In genomic region chr1:21401726-21402346, GRCh38 we compare ENCODE assay signal across 7 cellular contexts. TPM values are rescaled to one million over a fixed set of nuclear protein-coding genes. Genes with fewer than 3 reads are reported as not detected.
DNase-seq lines count a peak whose midpoint lies in the region; ATAC-seq, FAIRE-seq and TF ChIP-seq lines count a peak whose summit lies in the region.
"Not testable (repeated sequence)": the region's sequence is repeated elsewhere in the genome, so short reads cannot be mapped to it uniquely, and the experiment has no call there.

No MANE protein-coding gene starts in this region.

- H3K9me1 ChIP-seq in keratinocyte (ENCODE audit: control insufficient read depth, extremely low read depth, insufficient read depth, low read length), result not testable (repeated sequence)

- H3K4me3 ChIP-seq in A549; HCT116 (replicated peaks in 1 of 2; ENCODE audit: low read depth in 1 of 2, low read length in 2 of 2); PC-9; RWPE2 (ENCODE audit: severe bottlenecking); mammary epithelial cell (replicated peaks in 1 of 3; ENCODE audit: insufficient read depth in 1 of 3, low read depth in 2 of 3, low read length in 3 of 3); neuronal stem cell (ENCODE audit: low read length in 2 of 2): not testable (repeated sequence)
- peak overlapping the region in 1 of 3 experiments; percentile 10 for H3K4me3 ChIP-seq in keratinocyte (ENCODE audit: control insufficient read depth in 2 of 3, extremely low read depth in 1 of 3, insufficient read depth in 2 of 3, low read depth in 1 of 3, low read length in 3 of 3)

- not testable (repeated sequence) for H2BK5ac ChIP-seq in neuronal stem cell (ENCODE audit: low read length)

- TF ChIP-seq CTCF in A549 (IDR thresholded peaks at IDR 0.05); HCT116 (IDR thresholded peaks at IDR 0.05 in 2 of 3, conservative IDR thresholded peaks at IDR 0.05 in 1 of 3; ENCODE audit: borderline replicate concordance in 1 of 3, insufficient read depth in 1 of 3, low read depth in 2 of 3, low read length in 2 of 3); PC-9 (conservative IDR thresholded peaks at IDR 0.05); RWPE2 (IDR thresholded peaks at IDR 0.05; ENCODE audit: poor library complexity, severe bottlenecking); mammary epithelial cell (conservative IDR thresholded peaks at IDR 0.05 in 1 of 2, IDR thresholded peaks at IDR 0.05 in 1 of 2; ENCODE audit: extremely low read depth in 1 of 2, insufficient read depth in 1 of 2, low read depth in 1 of 2, low read length in 2 of 2); keratinocyte (optimal IDR thresholded peaks at IDR 0.05 in 1 of 3, IDR thresholded peaks at IDR 0.05 in 1 of 3, conservative IDR thresholded peaks at IDR 0.05 in 1 of 3; ENCODE audit: extremely low read depth in 1 of 3, insufficient read depth in 2 of 3, low read length in 3 of 3): not testable (repeated sequence)

- H2AK5ac ChIP-seq in neuronal stem cell (ENCODE audit: low read depth, low read length), result not testable (repeated sequence)

- WGBS in A549 (ENCODE audit: missing lambda C conversion rate), result 75% methylated on average over 9 of the region's 9 CpGs
- WGBS in mammary epithelial cell (ENCODE audit: low coverage, missing lambda C conversion rate), result 78% methylated on average over 9 of the region's 9 CpGs
- no CpG with 5 or more reads among the region's 9 CpGs for WGBS in neuronal stem cell (ENCODE audit: extremely low coverage in 2 of 2, insufficient read length in 2 of 2, insufficient replicate concordance in 1 of 2), 2 donors

- H3K4me1 ChIP-seq in A549; HCT116 (ENCODE audit: control insufficient read depth in 1 of 2, insufficient read depth in 2 of 2, low read length in 2 of 2); mammary epithelial cell (ENCODE audit: insufficient read depth, low read length); keratinocyte (ENCODE audit: control insufficient read depth, extremely low read depth, insufficient read depth, low read length): not testable (repeated sequence)
- peaks cover 16% of the 10 kb centered on the region for H3K4me1 ChIP-seq in PC-9 (replicated peaks; ENCODE audit: insufficient read depth)
- H3K4me1 ChIP-seq in RWPE2 (ENCODE audit: insufficient read depth, poor library complexity, severe bottlenecking), result peaks cover 10% of the 10 kb centered on the region
- H3K4me1 ChIP-seq in neuronal stem cell (ENCODE audit: control insufficient read depth in 2 of 2, insufficient read depth in 1 of 2, low read depth in 1 of 2, low read length in 2 of 2), result peaks cover 1 to 16% of the 10 kb centered on the region in 2 donors

- BruUV-seq in HCT116 (replicated peaks; lab: Mats Ljungman, UMichigan); PC-9 (replicated peaks; lab: Mats Ljungman, UMichigan); mammary epithelial cell (replicated peaks; lab: Mats Ljungman, UMichigan): not testable (repeated sequence)

- not testable (repeated sequence) for TF ChIP-seq EP300 in A549 (IDR thresholded peaks at IDR 0.05)

- not testable (repeated sequence) for H4K91ac ChIP-seq in neuronal stem cell (ENCODE audit: low read depth, low read length, poor library complexity)

- not testable (repeated sequence) for H3K23ac ChIP-seq in neuronal stem cell (ENCODE audit: low read depth, low read length, poor library complexity)

- H2AFZ ChIP-seq in HCT116 (ENCODE audit: low read depth, low read length, poor library complexity, severe bottlenecking) (peak overlapping the region; percentile 26), neuronal stem cell (ENCODE audit: low read length) (peak overlapping the region; percentile 53)
- H2AFZ ChIP-seq in PC-9; mammary epithelial cell (ENCODE audit: low read depth, low read length); keratinocyte (ENCODE audit: control insufficient read depth, low read length): not testable (repeated sequence)

- RAD21 ChIA-PET in HCT116 (lab: Charles Lee; ENCODE audit: low non-redundant PET in 1 of 2, low total read pairs in 2 of 2, uncharacterized antibody in 2 of 2, unreplicated experiment in 2 of 2), result not testable (repeated sequence)

- not testable (repeated sequence) for H2BK120ac ChIP-seq in neuronal stem cell (ENCODE audit: low read depth, low read length)

- in situ Hi-C loops in mammary epithelial cell (cut with MboI; ENCODE audit: low sequenced_read_pairs in 2 of 2), result not testable (repeated sequence)

- dilution Hi-C loops in mammary epithelial cell (cut with HindIII; ENCODE audit: low sequenced_read_pairs); keratinocyte (cut with MboI; ENCODE audit: extremely low pct_ligation_motif_present, low sequenced_read_pairs): not testable (repeated sequence)

- not testable (repeated sequence) for H4K20me1 ChIP-seq in HCT116 (ENCODE audit: insufficient read depth); PC-9 (ENCODE audit: insufficient read depth); mammary epithelial cell (ENCODE audit: insufficient read depth, low read length); keratinocyte (ENCODE audit: control insufficient read depth, extremely low read depth, insufficient read depth, low read length)

- H3K4ac ChIP-seq in neuronal stem cell (ENCODE audit: low read length), result not testable (repeated sequence)

- intact Hi-C loops in HCT116 (cut with micrococcal nuclease); PC-9 (cut with micrococcal nuclease; ENCODE audit: unreplicated experiment); mammary epithelial cell (cut with micrococcal nuclease): not testable (repeated sequence)

- CTCF ChIA-PET in A549 (lab: Yijun Ruan, JAX); HCT116 (lab: Charles Lee); PC-9 (lab: Charles Lee); mammary epithelial cell (lab: Charles Lee; ENCODE audit: low non-redundant PET): not testable (repeated sequence)

- H3K9ac ChIP-seq in HCT116 (ENCODE audit: low read length); mammary epithelial cell (ENCODE audit: insufficient read depth, low read length); keratinocyte (ENCODE audit: control insufficient read depth, extremely low read depth, insufficient read depth, low read length); neuronal stem cell (ENCODE audit: low read depth, low read length, poor library complexity): not testable (repeated sequence)

- H2BK12ac ChIP-seq in neuronal stem cell (ENCODE audit: low read length), result not testable (repeated sequence)

- TF ChIP-seq POLR2A in A549 (IDR thresholded peaks at IDR 0.05; ENCODE audit: low read length); HCT116 (IDR thresholded peaks at IDR 0.05; ENCODE audit: borderline replicate concordance, extremely low read depth, insufficient read depth, insufficient read length): not testable (repeated sequence)

- not testable (repeated sequence) for TF ChIP-seq RAD21 in A549 (conservative IDR thresholded peaks at IDR 0.05 in 1 of 2, IDR thresholded peaks at IDR 0.05 in 1 of 2); HCT116 (IDR thresholded peaks at IDR 0.05; ENCODE audit: low read depth)

- H3K27ac ChIP-seq in A549; HCT116 (ENCODE audit: low read depth, low read length); RWPE2 (ENCODE audit: poor library complexity, severe bottlenecking); mammary epithelial cell (ENCODE audit: insufficient read depth, low read depth, low read length); keratinocyte (ENCODE audit: control insufficient read depth, insufficient read depth, low read length); neuronal stem cell (replicated peaks; ENCODE audit: low read length): not testable (repeated sequence)
- H3K27ac ChIP-seq in PC-9, result peak overlapping the region; percentile 47

- not testable (repeated sequence) for ATAC-seq in A549, HCT116
- peak; percentile 21; the same call in 1 of the 3 replicates for ATAC-seq in RWPE2 (ENCODE audit: low read depth)

- not testable (repeated sequence) for H3K18ac ChIP-seq in neuronal stem cell (ENCODE audit: low read length)

- H3K27me3 ChIP-seq in HCT116 (ENCODE audit: insufficient read depth, low read length); PC-9 (ENCODE audit: insufficient read depth, low read depth); RWPE2 (ENCODE audit: insufficient read depth, poor library complexity, severe bottlenecking); mammary epithelial cell (ENCODE audit: insufficient read depth, low read length); keratinocyte (ENCODE audit: control insufficient read depth, extremely low read depth, insufficient read depth, low read length); neuronal stem cell (ENCODE audit: control insufficient read depth in 3 of 3, insufficient read depth in 3 of 3, low read depth in 1 of 3, low read length in 3 of 3): not testable (repeated sequence)

- not testable (repeated sequence) for H3K79me1 ChIP-seq in neuronal stem cell (ENCODE audit: low read depth, low read length)

- H3K4me2 ChIP-seq in A549; neuronal stem cell (ENCODE audit: insufficient read depth, low read length, poor library complexity, severe bottlenecking): not testable (repeated sequence)
- H3K4me2 ChIP-seq in HCT116 (ENCODE audit: low read length) (peak overlapping the region; percentile 36), PC-9 (peak overlapping the region; percentile 44; the same call in 1 of the 2 replicates), mammary epithelial cell (ENCODE audit: insufficient read depth, low read depth, low read length) (peak overlapping the region; percentile 42), keratinocyte (ENCODE audit: control insufficient read depth, extremely low read depth, insufficient read depth, low read depth, low read length) (peak overlapping the region; percentile 16)

- H2BK15ac ChIP-seq in neuronal stem cell (ENCODE audit: low read length), result not testable (repeated sequence)

- not testable (repeated sequence) for H3K9me2 ChIP-seq in HCT116 (ENCODE audit: insufficient read depth); PC-9 (ENCODE audit: insufficient read depth)

- not testable (repeated sequence) for H3F3A ChIP-seq in PC-9 (ENCODE audit: insufficient read depth, low read depth)

- not testable (repeated sequence) for H3K9me3 ChIP-seq in A549; HCT116 (ENCODE audit: control insufficient read depth in 1 of 2, insufficient read depth in 1 of 2, low read depth in 1 of 2, low read length in 2 of 2); PC-9 (ENCODE audit: insufficient read depth, low read depth); RWPE2 (ENCODE audit: severe bottlenecking); mammary epithelial cell (replicated peaks; ENCODE audit: insufficient read depth, low read length); keratinocyte (ENCODE audit: control insufficient read depth, low read depth, low read length); neuronal stem cell (replicated peaks in 1 of 2; ENCODE audit: control insufficient read depth in 2 of 2, insufficient read depth in 1 of 2, low read depth in 1 of 2, low read length in 2 of 2)

- DNase-seq in A549 (ENCODE audit: low read depth in 1 of 2, low spot score in 1 of 2); HCT116 (ENCODE audit: low read depth, low spot score); RWPE2 (ENCODE audit: low spot score); keratinocyte (ENCODE audit: low read depth, low spot score); neuronal stem cell (ENCODE audit: low spot score): not testable (repeated sequence)
- DNase-seq in PC-9 (peak; percentile 27 to 59), mammary epithelial cell (peak; percentile 31)

- POLR2A ChIA-PET in A549 (lab: Yijun Ruan, JAX); HCT116 (lab: Charles Lee); PC-9 (lab: Charles Lee; ENCODE audit: unreplicated experiment): not testable (repeated sequence)

- not testable (repeated sequence) for H3K14ac ChIP-seq in neuronal stem cell (ENCODE audit: low read length)

- H4K8ac ChIP-seq in neuronal stem cell (ENCODE audit: low read depth, low read length), result not testable (repeated sequence)

- not testable (repeated sequence) for H3K36me3 ChIP-seq in HCT116 (ENCODE audit: control insufficient read depth in 1 of 2, insufficient read depth in 2 of 2, low read length in 2 of 2); PC-9 (ENCODE audit: low read depth); RWPE2 (ENCODE audit: low read depth); mammary epithelial cell (ENCODE audit: insufficient read depth, low read length); keratinocyte (ENCODE audit: control insufficient read depth in 2 of 2, extremely low read depth in 1 of 2, insufficient read depth in 2 of 2, low read length in 2 of 2); neuronal stem cell (replicated peaks in 1 of 2; ENCODE audit: control insufficient read depth in 2 of 2, insufficient read depth in 2 of 2, low read length in 2 of 2)

- H3K79me2 ChIP-seq in HCT116 (ENCODE audit: insufficient read depth, low read length); PC-9 (ENCODE audit: low read depth); mammary epithelial cell (ENCODE audit: insufficient read depth, low read length); keratinocyte (ENCODE audit: control insufficient read depth, insufficient read depth, low read length): not testable (repeated sequence)

- FAIRE-seq in A549 (lab: Jason Lieb, UNC), result not testable (repeated sequence)
- peak; percentile 23 for FAIRE-seq in keratinocyte (lab: Jason Lieb, UNC)

RNA-seq across cellular contexts. Expression of gene NBPF3, which starts 38.1 kb away (rescaled TPM):
- polyA plus RNA-seq in A549 (2011; rRNA removed), result 8.5 and 10.8 TPM in 2 replicates
- 2.5 and 2.7 TPM in 2 replicates for polyA plus RNA-seq in A549 (2012; cell fraction: cytosol; rRNA removed)
- polyA plus RNA-seq in A549 (2012; cell fraction: nucleus; rRNA removed), result 2.8 and 4.2 TPM in 2 replicates
- 6.4 to 7.4 TPM (median 6.6 TPM) in 3 replicates for polyA plus RNA-seq in A549 (2017; fragmentation: RNase III; extraction: RNeasy Plus Mini Kit Qiagen cat#74134 plus additional on column Dnase treatment)
- polyA minus RNA-seq in A549 (2011; rRNA and poly(A)+ RNA removed), result 11.2 and 11.4 TPM in 2 replicates
- total RNA-seq in HCT116 (2021; ENCODE audit: unreplicated experiment), result 17.3 TPM
- polyA plus RNA-seq in HCT116 (2012), result 9.1 and 11.7 TPM in 2 replicates
- total RNA-seq in PC-9 (2021), result 19.2 and 23.6 TPM in 2 replicates
- 10 to 100 TPM; 12.8 to 14.6 TPM for total RNA-seq in mammary epithelial cell
- polyA plus RNA-seq in mammary epithelial cell, result 5.4 TPM
- 10.1 TPM for polyA minus RNA-seq in mammary epithelial cell
- polyA plus RNA-seq in keratinocyte, result 6.0 to 8.0 TPM (median 6.8 TPM) in 3 replicates
- 2.5 TPM for polyA plus RNA-seq in keratinocyte (2011; ENCODE audit: low read depth)
- polyA plus RNA-seq in keratinocyte (2011; cell fraction: cytosol; rRNA removed), result 4.1 and 5.0 TPM in 2 replicates
- 11.7 and 12.5 TPM in 2 replicates for polyA plus RNA-seq in keratinocyte (2011; cell fraction: nucleus; rRNA removed)
- polyA plus RNA-seq in keratinocyte (2012; ENCODE audit: low replicate concordance), result 3.9 and 6.0 TPM in 2 replicates
- 4.1 to 14.7 TPM (median 10.2 TPM) in 3 replicates for polyA minus RNA-seq in keratinocyte
- 2.9 TPM for polyA minus RNA-seq in keratinocyte (2011; cell fraction: cytosol; rRNA and poly(A)+ RNA removed)
- 4.2 and 8.7 TPM in 2 replicates for polyA minus RNA-seq in keratinocyte (2011; cell fraction: nucleus; rRNA and poly(A)+ RNA removed)
- 2.2 TPM for polyA plus RNA-seq in neuronal stem cell (2013, experiment 1 of 2)
- 2.1 TPM for polyA plus RNA-seq in neuronal stem cell (2013, experiment 2 of 2)
